9 cellular contexts compared by ENCODE assay signal in genomic region chr3:114223146-114223545, GRCh38. TPM values are rescaled to one million over a fixed set of nuclear protein-coding genes. Genes with fewer than 3 reads are reported as not detected.
DNase-seq lines count a peak whose midpoint lies in the region; ATAC-seq and TF ChIP-seq lines count a peak whose summit lies in the region.
"Had no signal": no experiment of that assay in that cellular context is flagged by ENCODE, and none has a peak within 500 bp of the region (broad histone marks: within the 10 kb centered on the region; RNA-seq: fewer than 3 reads in every experiment).

No MANE protein-coding gene starts in this region.

- H3K27ac ChIP-seq in esophagus muscularis mucosa (replicated peaks in 1 of 4): no peak overlapping the region
- H3K27ac ChIP-seq: right lobe of liver had no signal

- intact Hi-C loops in esophagus muscularis mucosa (cut with DNase I): no loop called here

- WGBS in esophagus muscularis mucosa: 67% methylated on average over 3 of the region's 3 CpGs

- no peak for TF ChIP-seq POLR2A in esophagus muscularis mucosa (IDR thresholded peaks at IDR 0.05; ENCODE audit: low read depth)

- no peak overlapping the region for H3K4me3 ChIP-seq in esophagus muscularis mucosa
- H3K4me3 ChIP-seq: right lobe of liver had no signal

- no peaks in the 10 kb centered on the region for H3K4me1 ChIP-seq in esophagus muscularis mucosa
- H3K4me1 ChIP-seq: right lobe of liver had no signal

- ATAC-seq in GM18861 (IDR thresholded peaks at IDR 0.05; ENCODE audit: unreplicated experiment) (peak; percentile 81), GM21717 (IDR thresholded peaks at IDR 0.05; ENCODE audit: unreplicated experiment) (peak; percentile 67), HG03558 (IDR thresholded peaks at IDR 0.05; ENCODE audit: extremely low read depth, unreplicated experiment) (peak; percentile 81)

- H3K36me3 ChIP-seq in esophagus muscularis mucosa: no peaks in the 10 kb centered on the region
- H3K36me3 ChIP-seq: right lobe of liver had no signal

- H3K27me3 ChIP-seq in esophagus muscularis mucosa: no peaks in the 10 kb centered on the region
- H3K27me3 ChIP-seq: right lobe of liver had no signal

- TF ChIP-seq EP300 in esophagus muscularis mucosa (IDR thresholded peaks at IDR 0.05): no peak

- peaks cover 0 to 19% (median 8%) of the 10 kb centered on the region in 4 donors for H3K9me3 ChIP-seq in esophagus muscularis mucosa
- H3K9me3 ChIP-seq: right lobe of liver had no signal

- peak; percentile 2 for DNase-seq in kidney tubule cell (ENCODE audit: low spot score)
- no peak for DNase-seq in AG08395 (ENCODE audit: low spot score)
- DNase-seq in esophagus muscularis mucosa (ENCODE audit: extremely low spot score): no peak
- DNase-seq in SKM-1 (lab: John Stamatoyannopoulos, UW; ENCODE audit: unreplicated experiment): no peak
- no peak for DNase-seq in NCI-H524 treated with DMSO at 0.1 percent for 48 hours (lab: John Stamatoyannopoulos, UW)
- DNase-seq: right lobe of liver had no signal

- TF ChIP-seq CTCF in esophagus muscularis mucosa (IDR thresholded peaks at IDR 0.05): no peak

RNA-seq across cellular contexts. Expression of gene ZNF80, which starts 14.2 kb away (rescaled TPM):
- not detected for total RNA-seq in esophagus muscularis mucosa
- total RNA-seq: right lobe of liver had no signal

RNA-seq across cellular contexts. Expression of gene DRD3, which starts 44.3 kb away (rescaled TPM):
- total RNA-seq in esophagus muscularis mucosa: not detected
- total RNA-seq: right lobe of liver had no signal
